In the genomic region with DNA sequence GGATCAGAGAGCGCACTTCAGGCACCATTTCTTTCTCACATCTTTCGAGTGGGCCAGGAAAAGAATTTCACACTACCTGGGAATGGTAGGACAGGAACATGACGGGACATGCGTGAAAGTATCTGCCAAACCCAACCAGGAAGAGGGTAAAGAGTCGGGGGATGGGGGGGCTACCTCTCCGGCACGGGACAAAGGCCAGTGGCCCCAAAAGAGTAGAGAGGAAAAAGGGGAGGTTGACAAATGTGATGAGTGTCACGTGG, we compare ENCODE assay signal across 12 cellular contexts. TPM values are rescaled to one million over a fixed set of nuclear protein-coding genes. Genes with fewer than 3 reads are reported as not detected.
DNase-seq lines count a peak whose midpoint lies in the region; ATAC-seq, FAIRE-seq and TF ChIP-seq lines count a peak whose summit lies in the region.
"Had no signal": no experiment of that assay in that cellular context is flagged by ENCODE, and none has a peak within 500 bp of the region (broad histone marks: within the 10 kb centered on the region; RNA-seq: fewer than 3 reads in every experiment).

No MANE protein-coding gene starts in this region.

- peak; percentile 5 for FAIRE-seq in GM12891 (lab: Jason Lieb, UNC)

- H3K4me1 Mint-ChIP-seq in T-cell = peaks cover 9 to 14% (median 12%) of the 10 kb centered on the region in 3 donors

- TF ChIP-seq POLR2A in GM12891 (IDR thresholded peaks at IDR 0.05; ENCODE audit: low read depth, low read length) = no peak

- H3K27me3 ChIP-seq in hepatocyte = peaks cover 3% of the 10 kb centered on the region

- H3K27ac Mint-ChIP-seq in T-cell = no peak overlapping the region

- H3K4me3 Mint-ChIP-seq in T-cell = peak overlapping the region; percentile 47 to 67 (median 51)

- peak overlapping the region; percentile 52 for H3K4me3 ChIP-seq in hepatocyte
- peak overlapping the region; percentile 64 for H3K4me3 ChIP-seq in retinal pigment epithelial cell (ENCODE audit: low read length)

- H3K36me3 ChIP-seq in hepatocyte (replicated peaks; ENCODE audit: insufficient read depth, low read depth) = no peaks in the 10 kb centered on the region

- no peaks in the 10 kb centered on the region for H3K36me3 Mint-ChIP-seq in T-cell

- CTCF ChIA-PET in T-cell (lab: Charles Lee) = no interaction called here

- H3K27me3 Mint-ChIP-seq in T-cell = peaks cover 63 to 69% of the 10 kb centered on the region in 2 donors

- H3K9me3 Mint-ChIP-seq in T-cell = no peaks in the 10 kb centered on the region

- WGBS in hepatocyte (ENCODE audit: low lambda C conversion rate, missing lambda C conversion rate) = 56% methylated on average over 8 of the region's 8 CpGs

- H3K27ac ChIP-seq in hepatocyte (no peak overlapping the region), substantia nigra (ENCODE audit: low read depth, low read length, poor library complexity, severe bottlenecking) (no peak overlapping the region)

- no peaks in the 10 kb centered on the region for H3K9me3 ChIP-seq in hepatocyte (ENCODE audit: low read depth)

- H4K20me1 ChIP-seq in hepatocyte (ENCODE audit: insufficient read depth, poor library complexity, severe bottlenecking) = no peaks in the 10 kb centered on the region

- H2AFZ ChIP-seq in hepatocyte = peak overlapping the region; percentile 98

- H3K4me1 ChIP-seq in hepatocyte (ENCODE audit: insufficient read depth) = peaks cover 4% of the 10 kb centered on the region

- peak overlapping the region; percentile 93 for H3K4me2 ChIP-seq in hepatocyte

- POLR2A ChIA-PET in T-cell (lab: Charles Lee) = no interaction called here

- DNase-seq in GM12891 (ENCODE audit: insufficient read length, low spot score) (no peak), T-cell (no peak), hepatocyte (ENCODE audit: low spot score) (no peak), retinal pigment epithelial cell (ENCODE audit: low read depth) (no peak), SK-N-DZ (ENCODE audit: low spot score) (no peak), substantia nigra (lab: John Stamatoyannopoulos, UW) (no peak)
- no peak for DNase-seq in effector CD8-positive, alpha-beta T cell (lab: John Stamatoyannopoulos, UW)
- DNase-seq: foreskin melanocyte; Kasumi-1; stimulated activated CD4-positive, alpha-beta T cell treated with anti-CD3 and anti-CD28 coated beads, Interleukin-15, amount 100 ng/mL, for 24 hours had no signal

- H3K79me2 ChIP-seq in hepatocyte = peaks cover 4% of the 10 kb centered on the region

- no peak for ATAC-seq in T-cell (replicated peaks in 1 of 4)
- ATAC-seq in GM21423 (IDR thresholded peaks at IDR 0.05; ENCODE audit: unreplicated experiment) = no peak

- TF ChIP-seq CTCF in hepatocyte (IDR thresholded peaks at IDR 0.05; ENCODE audit: poor library complexity) (no peak), retinal pigment epithelial cell (conservative IDR thresholded peaks at IDR 0.05; ENCODE audit: low read depth, low read length) (no peak)

- H3K9me2 ChIP-seq in hepatocyte (replicated peaks; ENCODE audit: insufficient read depth) = no peaks in the 10 kb centered on the region

TF ChIP-seq in GM12891, 5 proteins besides CTCF, POLR2A, EP300 and RAD21:
- TF ChIP-seq POLR2AphosphoS5 (IDR thresholded peaks at IDR 0.05; ENCODE audit: low read depth, low read length) = no peak

RNA-seq across cellular contexts. Expression of a gene that starts 0.8 kb away (rescaled TPM):
- polyA plus RNA-seq in GM12891 (2012; ENCODE audit: low read depth, missing spikeins) = not detected
- total RNA-seq in T-cell (1 to 10 TPM in 1 of 5 donors, not detected in 4; 1.2 TPM), hepatocyte (8.2 and 8.9 TPM in 2 replicates)
- polyA plus RNA-seq in hepatocyte = 7.6 and 8.4 TPM in 2 replicates
- 11.7 and 17.8 TPM in 2 replicates for polyA plus RNA-seq in SK-N-DZ (2014; cell fraction: cytosol; rRNA removed)
- 11.4 and 16.7 TPM in 2 replicates for polyA plus RNA-seq in SK-N-DZ (2014; cell fraction: nucleus; rRNA removed)
- total RNA-seq: OCI-LY7 had no signal

RNA-seq across cellular contexts. Expression of a gene that starts 57.1 kb away (rescaled TPM):
- 17.2 TPM for polyA plus RNA-seq in GM12891 (2012; ENCODE audit: low read depth, missing spikeins)
- total RNA-seq in T-cell = 10 to 100 TPM; 24.5 to 28.0 (median 25.9) TPM
- total RNA-seq in hepatocyte = 24.7 and 26.3 TPM in 2 replicates
- polyA plus RNA-seq in hepatocyte = 19.3 and 23.2 TPM in 2 replicates
- 24.4 and 25.3 TPM in 2 replicates for polyA plus RNA-seq in SK-N-DZ (2014; cell fraction: cytosol; rRNA removed)
- polyA plus RNA-seq in SK-N-DZ (2014; cell fraction: nucleus; rRNA removed) = 15.9 and 16.6 TPM in 2 replicates
